ENCODE assay signal across 19 cellular contexts in genomic region chr9:698937-699336, GRCh38.
A peak's percentile ranks its signal among the peaks of the same experiment; 100 is the strongest.
DNase-seq lines count a peak whose midpoint lies in the region; ATAC-seq and TF ChIP-seq lines count a peak whose summit lies in the region.
"Had no signal": no experiment of that assay in that cellular context is flagged by ENCODE, and none has a peak within 500 bp of the region (broad histone marks: within the 10 kb centered on the region; RNA-seq: fewer than 3 reads in every experiment).

No MANE protein-coding gene starts in this region.

- H3K36me3 ChIP-seq in muscle layer of colon (ENCODE audit: insufficient read depth, low read length) (no peaks in the 10 kb centered on the region), thoracic aorta (no peaks in the 10 kb centered on the region), upper lobe of right lung (no peaks in the 10 kb centered on the region)

- H3K27me3 ChIP-seq in muscle layer of colon (ENCODE audit: control insufficient read depth in 1 of 2, insufficient read depth in 2 of 2, low read length in 2 of 2) (no peaks in the 10 kb centered on the region), thoracic aorta (replicated peaks; ENCODE audit: insufficient read depth) (no peaks in the 10 kb centered on the region), upper lobe of right lung (no peaks in the 10 kb centered on the region)
- H3K27me3 ChIP-seq: right lobe of liver had no signal

- no peak for ATAC-seq in thoracic aorta (ENCODE audit: insufficient number of reproducible peaks, low FRiP score, low read depth)
- ATAC-seq in upper lobe of right lung = no peak
- ATAC-seq: activated CD4-positive, alpha-beta T cell treated with anti-CD3 and anti-CD28 coated beads for 36 hours; activated T-helper 17 cell treated with anti-CD3 and anti-CD28 coated beads, Interleukin-2, amount 50 U/mL, for 72 hours; esophagus mucosa; GM12878; left colon; right lobe of liver; stimulated activated naive B cell treated with anti-CD40 and anti-IgM and Interleukin-4, amounts not matched to agents 10 μg/mL and 1 μg/mL and 100 μg/mL, for 72 hours had no signal

- peaks cover 7% of the 10 kb centered on the region; the same call in 1 of the 2 replicates for H3K27me3 Mint-ChIP-seq in HFFc6 (ENCODE audit: insufficient read depth)
- H3K27me3 Mint-ChIP-seq: activated CD4-positive, alpha-beta T cell treated with anti-CD3 and anti-CD28 coated beads for 36 hours; CD4-positive, CD25-positive, alpha-beta regulatory T cell had no signal

- H3K27ac Mint-ChIP-seq in HFFc6 = peak overlapping the region; percentile 68
- H3K27ac Mint-ChIP-seq: activated CD4-positive, alpha-beta T cell treated with anti-CD3 and anti-CD28 coated beads for 36 hours; activated naive CD8-positive, alpha-beta T cell treated with anti-CD3 and anti-CD28 coated beads for 36 hours; activated T-helper 17 cell treated with anti-CD3 and anti-CD28 coated beads, Interleukin-2, amount 50 U/mL, for 72 hours; CD4-positive, CD25-positive, alpha-beta regulatory T cell; stimulated activated naive B cell treated with anti-CD40 and anti-IgM and Interleukin-4, amounts not matched to agents 10 μg/mL and 1 μg/mL and 100 μg/mL, for 72 hours had no signal

- DNase-seq in HFFc6 (no peak), caudate nucleus (lab: John Stamatoyannopoulos, UW) (no peak), thoracic aorta (ENCODE audit: low spot score) (no peak), medulla oblongata (ENCODE audit: extremely low spot score) (no peak), upper lobe of right lung (no peak)
- DNase-seq in stimulated activated naive CD4-positive, alpha-beta T cell treated with Interleukin-2 at 50 U/mL for 16 hours (lab: John Stamatoyannopoulos, UW) = no peak
- DNase-seq: activated CD4-positive, alpha-beta T cell treated with anti-CD3 and anti-CD28 coated beads for 36 hours; activated naive CD8-positive, alpha-beta T cell treated with anti-CD3 and anti-CD28 coated beads for 36 hours; CD4-positive, CD25-positive, alpha-beta regulatory T cell; KBM-7; left colon; NCI-H1930; occipital lobe; right lobe of liver; stimulated activated naive B cell treated with anti-CD40 and anti-IgM and Interleukin-4, amounts not matched to agents 10 μg/mL and 1 μg/mL and 100 μg/mL, for 72 hours had no signal

- peaks cover 89% of the 10 kb centered on the region for H3K4me1 Mint-ChIP-seq in HFFc6 (ENCODE audit: low read depth)
- H3K4me1 Mint-ChIP-seq: activated CD4-positive, alpha-beta T cell treated with anti-CD3 and anti-CD28 coated beads for 36 hours; activated T-helper 17 cell treated with anti-CD3 and anti-CD28 coated beads, Interleukin-2, amount 50 U/mL, for 72 hours had no signal

- no peak for TF ChIP-seq CTCF in HFFc6 (IDR thresholded peaks at IDR 0.05)
- no peak for TF ChIP-seq CTCF in thoracic aorta (IDR thresholded peaks at IDR 0.05)
- TF ChIP-seq CTCF in upper lobe of right lung (IDR thresholded peaks at IDR 0.05) = no peak

- H3K27ac ChIP-seq in caudate nucleus (ENCODE audit: low read depth, low read length) (peak overlapping the region; percentile 80), muscle layer of colon (ENCODE audit: low read depth, low read length) (peak overlapping the region; percentile 61), thoracic aorta (peak overlapping the region; percentile 91 to 93), upper lobe of right lung (no peak overlapping the region)

- H3K4me3 ChIP-seq in muscle layer of colon (ENCODE audit: low read depth in 1 of 2, low read length in 2 of 2) (no peak overlapping the region), thoracic aorta (peak overlapping the region; percentile 19), upper lobe of right lung (no peak overlapping the region)
- H3K4me3 ChIP-seq: GM12878, right lobe of liver had no signal

- H3K36me3 Mint-ChIP-seq in HFFc6 (ENCODE audit: low read depth) = peaks cover 33% of the 10 kb centered on the region
- H3K36me3 Mint-ChIP-seq: activated naive CD8-positive, alpha-beta T cell treated with anti-CD3 and anti-CD28 coated beads for 36 hours; CD4-positive, CD25-positive, alpha-beta regulatory T cell; stimulated activated naive B cell treated with anti-CD40 and anti-IgM and Interleukin-4, amounts not matched to agents 10 μg/mL and 1 μg/mL and 100 μg/mL, for 72 hours had no signal

- no peaks in the 10 kb centered on the region for H3K9me3 ChIP-seq in muscle layer of colon (ENCODE audit: low read length)
- no peaks in the 10 kb centered on the region for H3K9me3 ChIP-seq in thoracic aorta
- H3K9me3 ChIP-seq in upper lobe of right lung = no peaks in the 10 kb centered on the region
- H3K9me3 ChIP-seq: right lobe of liver had no signal

- intact Hi-C loops in upper lobe of right lung (cut with DNase I) = no loop called here

- peaks cover 80% of the 10 kb centered on the region for H3K4me1 ChIP-seq in muscle layer of colon (ENCODE audit: insufficient read depth, low read length)
- H3K4me1 ChIP-seq in thoracic aorta (ENCODE audit: control insufficient read depth in 1 of 2, low read depth in 2 of 2) = peaks cover 34 to 100% of the 10 kb centered on the region in 2 donors
- H3K4me1 ChIP-seq in upper lobe of right lung = peaks cover 19% of the 10 kb centered on the region

- no peaks in the 10 kb centered on the region for H3K9me3 Mint-ChIP-seq in HFFc6
- H3K9me3 Mint-ChIP-seq: activated naive CD8-positive, alpha-beta T cell treated with anti-CD3 and anti-CD28 coated beads for 36 hours; activated T-helper 17 cell treated with anti-CD3 and anti-CD28 coated beads, Interleukin-2, amount 50 U/mL, for 72 hours; CD4-positive, CD25-positive, alpha-beta regulatory T cell; stimulated activated naive B cell treated with anti-CD40 and anti-IgM and Interleukin-4, amounts not matched to agents 10 μg/mL and 1 μg/mL and 100 μg/mL, for 72 hours had no signal

- H3K9ac ChIP-seq in muscle layer of colon (ENCODE audit: low read length) = no peak overlapping the region

- H3K4me3 Mint-ChIP-seq in HFFc6 = peak overlapping the region; percentile 33
- H3K4me3 Mint-ChIP-seq: activated CD4-positive, alpha-beta T cell treated with anti-CD3 and anti-CD28 coated beads for 36 hours; activated naive CD8-positive, alpha-beta T cell treated with anti-CD3 and anti-CD28 coated beads for 36 hours; activated T-helper 17 cell treated with anti-CD3 and anti-CD28 coated beads, Interleukin-2, amount 50 U/mL, for 72 hours; CD4-positive, CD25-positive, alpha-beta regulatory T cell; stimulated activated naive B cell treated with anti-CD40 and anti-IgM and Interleukin-4, amounts not matched to agents 10 μg/mL and 1 μg/mL and 100 μg/mL, for 72 hours had no signal
